ENCODE assay signal across 18 cellular contexts in genomic region chr2:130393318-130393910, GRCh38. TPM values are rescaled to one million over a fixed set of nuclear protein-coding genes. Genes with fewer than 3 reads are reported as not detected.
DNase-seq lines count a peak whose midpoint lies in the region; ATAC-seq, FAIRE-seq and TF ChIP-seq lines count a peak whose summit lies in the region.
"Had no signal": no experiment of that assay in that cellular context is flagged by ENCODE, and none has a peak within 500 bp of the region (broad histone marks: within the 10 kb centered on the region; RNA-seq: fewer than 3 reads in every experiment).

No MANE protein-coding gene starts in this region.

- CTCF ChIA-PET in CD8-positive, alpha-beta T cell (lab: Charles Lee): no interaction called here

- H3K27me3 ChIP-seq in CD8-positive, alpha-beta T cell (ENCODE audit: insufficient read depth, low read length): no peaks in the 10 kb centered on the region
- H3K27me3 ChIP-seq in astrocyte (ENCODE audit: insufficient read depth, low read length) (no peaks in the 10 kb centered on the region), aorta (ENCODE audit: control insufficient read depth in 1 of 2, insufficient read depth in 2 of 2, low read length in 1 of 2) (no peaks in the 10 kb centered on the region)
- H3K27me3 ChIP-seq: cardiac muscle cell, gastroesophageal sphincter had no signal

- H3K4me3 Mint-ChIP-seq in CD8-positive, alpha-beta T cell: peak overlapping the region; percentile 22
- H3K4me3 Mint-ChIP-seq in astrocyte (ENCODE audit: unreplicated experiment): peak overlapping the region; percentile 62

- no peak overlapping the region for H3K27ac Mint-ChIP-seq in CD8-positive, alpha-beta T cell
- peak overlapping the region; percentile 62 for H3K27ac Mint-ChIP-seq in astrocyte (ENCODE audit: unreplicated experiment)

- no peak for TF ChIP-seq CTCF in CD8-positive, alpha-beta T cell (IDR thresholded peaks at IDR 0.05)
- TF ChIP-seq CTCF in astrocyte (IDR thresholded peaks at IDR 0.05; ENCODE audit: insufficient read depth, low read depth, low read length): no peak

- no peak for DNase-seq in CD8-positive, alpha-beta T cell
- peak; percentile 57 for DNase-seq in HTR-8/SVneo (ENCODE audit: insufficient read length, low spot score)
- DNase-seq in astrocyte (ENCODE audit: low read depth): peak; percentile 23
- peak; percentile 80 for DNase-seq in kidney tubule cell (ENCODE audit: low spot score)
- DNase-seq in HCEC 1CT: no peak
- no peak for DNase-seq in T-helper 2 cell
- DNase-seq in aorta: no peak
- DNase-seq: DMS 273 treated with DMSO at 0.1 percent for 48 hours; mucosa of descending colon; NCI-H2107; stimulated activated CD4-positive, alpha-beta T cell treated with anti-CD3 and anti-CD28 coated beads, Interleukin-15, amount 100 ng/mL, for 24 hours had no signal

- no peak overlapping the region for H3K9ac ChIP-seq in astrocyte (ENCODE audit: low read length)

- H3K9me3 ChIP-seq in CD8-positive, alpha-beta T cell (ENCODE audit: low read length): no peaks in the 10 kb centered on the region
- no peaks in the 10 kb centered on the region for H3K9me3 ChIP-seq in astrocyte (ENCODE audit: insufficient read depth, low read depth, low read length)
- H3K9me3 ChIP-seq in aorta (ENCODE audit: control insufficient read depth, low read length): no peaks in the 10 kb centered on the region
- H3K9me3 ChIP-seq: gastroesophageal sphincter, mucosa of descending colon had no signal

- peaks cover 13% of the 10 kb centered on the region for H3K4me1 ChIP-seq in CD8-positive, alpha-beta T cell (ENCODE audit: insufficient read depth, low read length)
- H3K4me1 ChIP-seq in astrocyte (ENCODE audit: insufficient read depth, low read length) (peaks cover 5% of the 10 kb centered on the region), aorta (ENCODE audit: control insufficient read depth in 1 of 2, insufficient read depth in 2 of 2, low read length in 2 of 2) (no peaks in the 10 kb centered on the region)

- H2AFZ ChIP-seq in astrocyte (ENCODE audit: low read depth, low read length): no peak overlapping the region

- WGBS in aorta, 2 donors: 93 to 95% methylated on average over 7 of the region's 7 CpGs

- POLR2A ChIA-PET in CD8-positive, alpha-beta T cell (lab: Charles Lee): interaction anchor here (0.6 kb wide), 2 partner anchors 50 to 51 kb away, joined by 3 to 4 read pairs; a partner anchor contains a TSS

- no peaks in the 10 kb centered on the region for H3K9me3 Mint-ChIP-seq in CD8-positive, alpha-beta T cell
- no peaks in the 10 kb centered on the region for H3K9me3 Mint-ChIP-seq in astrocyte (ENCODE audit: unreplicated experiment)

- peaks cover 27% of the 10 kb centered on the region for H3K27me3 Mint-ChIP-seq in CD8-positive, alpha-beta T cell (ENCODE audit: low read depth)
- H3K27me3 Mint-ChIP-seq in astrocyte (ENCODE audit: low read depth, unreplicated experiment): no peaks in the 10 kb centered on the region

- H3K36me3 ChIP-seq in CD8-positive, alpha-beta T cell (ENCODE audit: insufficient read depth, low read length): no peaks in the 10 kb centered on the region
- no peaks in the 10 kb centered on the region for H3K36me3 ChIP-seq in astrocyte (ENCODE audit: insufficient read depth, low read length)
- no peaks in the 10 kb centered on the region for H3K36me3 ChIP-seq in aorta (ENCODE audit: control insufficient read depth in 1 of 2, insufficient read depth in 2 of 2, low read length in 1 of 2)
- H3K36me3 ChIP-seq: cardiac muscle cell, gastroesophageal sphincter had no signal

- H3K36me3 Mint-ChIP-seq in CD8-positive, alpha-beta T cell: no peaks in the 10 kb centered on the region
- no peaks in the 10 kb centered on the region for H3K36me3 Mint-ChIP-seq in astrocyte (ENCODE audit: low read depth, unreplicated experiment)

- H3K4me3 ChIP-seq in CD8-positive, alpha-beta T cell (ENCODE audit: low read depth, low read length): no peak overlapping the region
- H3K4me3 ChIP-seq in astrocyte (ENCODE audit: insufficient read depth, low read depth, low read length): no peak overlapping the region
- H3K4me3 ChIP-seq in aorta (ENCODE audit: low read length in 2 of 2): no peak overlapping the region
- H3K4me3 ChIP-seq: cardiac muscle cell, gastroesophageal sphincter, mucosa of descending colon, SK-N-MC had no signal

- H4K20me1 ChIP-seq in astrocyte (ENCODE audit: insufficient read depth, low read length): no peaks in the 10 kb centered on the region

- FAIRE-seq in HTR-8/SVneo (lab: Jason Lieb, UNC) (no peak), astrocyte (lab: Jason Lieb, UNC) (no peak)
- FAIRE-seq: keratinocyte had no signal

- intact Hi-C loops in CD8-positive, alpha-beta T cell (cut with DNase I, micrococcal nuclease): no loop called here
- intact Hi-C loops in aorta (cut with DNase I): no loop called here

- H3K27ac ChIP-seq in CD8-positive, alpha-beta T cell (ENCODE audit: low read depth, low read length): no peak overlapping the region
- H3K27ac ChIP-seq in astrocyte (ENCODE audit: low read depth, low read length): no peak overlapping the region
- H3K27ac ChIP-seq in aorta (ENCODE audit: low read depth in 1 of 2, low read length in 2 of 2): no peak overlapping the region
- H3K27ac ChIP-seq: cardiac muscle cell, gastroesophageal sphincter, HL-60, SK-N-MC, VCaP had no signal

- ATAC-seq in CD8-positive, alpha-beta T cell: no peak
- ATAC-seq in HG02981 (IDR thresholded peaks at IDR 0.05; ENCODE audit: unreplicated experiment) (no peak), aorta (ENCODE audit: low FRiP score) (no peak)
- ATAC-seq: gastroesophageal sphincter, mucosa of descending colon had no signal

- H3K4me2 ChIP-seq in astrocyte (ENCODE audit: low read length): no peak overlapping the region

- H3K4me1 Mint-ChIP-seq in CD8-positive, alpha-beta T cell (ENCODE audit: low read depth): peaks cover 16% of the 10 kb centered on the region
- H3K4me1 Mint-ChIP-seq in astrocyte (ENCODE audit: low read depth, unreplicated experiment): peaks cover 14% of the 10 kb centered on the region

- H3K79me2 ChIP-seq in astrocyte (ENCODE audit: insufficient read depth, low read length): no peaks in the 10 kb centered on the region

RNA-seq across cellular contexts. Expression of gene PTPN18, which starts 37.6 kb away (rescaled TPM):
- 10 to 100 TPM; 18.1 to 20.6 TPM for total RNA-seq in CD8-positive, alpha-beta T cell
- total RNA-seq in astrocyte (9.9 and 10.4 TPM in 2 replicates), aorta (10 to 100 TPM; 37.3 to 71.0 TPM)
- 10 to 100 TPM; 41.8 to 44.2 TPM for polyA plus RNA-seq in aorta

RNA-seq across cellular contexts. Expression of gene IMP4, which starts 50.7 kb away (rescaled TPM):
- 100 to 1,000 TPM; 108 to 120 TPM for total RNA-seq in CD8-positive, alpha-beta T cell
- 65.5 and 78.9 TPM in 2 replicates for total RNA-seq in astrocyte
- total RNA-seq in aorta: 10 to 100 TPM; 44.3 to 47.0 TPM
- polyA plus RNA-seq in aorta: 10 to 100 TPM; 42.4 to 77.2 TPM

Comparison
In these comparisons a context has a peak if more than half of its experiments do, and no peak if none do; other contexts are left out.
1. DNase-seq: peak in HTR-8/SVneo (single experiment), astrocyte (single experiment) and kidney tubule cell (single experiment); none in CD8-positive, alpha-beta T cell (0 of 7), HCEC 1CT (single experiment), T-helper 2 cell (0 of 5) and aorta (0 of 2).